ENCODE assay signal across 19 cellular contexts in the genomic region with DNA sequence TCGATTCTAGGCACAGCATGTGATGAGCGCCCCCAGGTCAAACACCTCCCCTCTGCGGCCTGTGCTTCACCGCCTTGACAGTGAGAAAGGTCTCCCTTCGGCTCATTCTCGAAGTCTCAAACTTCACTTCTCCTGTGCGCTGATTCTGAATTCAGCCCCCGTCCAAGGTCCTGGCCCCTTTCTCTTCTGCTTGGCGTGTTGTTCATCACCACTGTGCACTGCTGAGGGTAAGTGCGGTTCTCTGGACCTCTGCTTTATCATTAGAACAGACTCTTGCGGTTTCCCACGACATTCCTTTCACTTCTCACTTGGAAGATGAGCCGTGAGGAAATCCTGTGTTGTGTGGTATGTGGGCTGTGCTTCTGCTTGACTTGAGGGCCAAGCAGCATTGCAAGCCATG. TPM values are rescaled to one million over a fixed set of nuclear protein-coding genes. Genes with fewer than 3 reads are reported as not detected.
DNase-seq lines count a peak whose midpoint lies in the region; ATAC-seq and TF ChIP-seq lines count a peak whose summit lies in the region.
"Had no signal": no experiment of that assay in that cellular context is flagged by ENCODE, and none has a peak within 500 bp of the region (broad histone marks: within the 10 kb centered on the region; RNA-seq: fewer than 3 reads in every experiment).

No MANE protein-coding gene starts in this region.

- intact Hi-C loops in colonic mucosa (cut with DNase I), result no loop called here

- H3K27me3 ChIP-seq in SK-N-SH (ENCODE audit: insufficient read depth) (no peaks in the 10 kb centered on the region; the same call in 1 of the 2 replicates), colonic mucosa (no peaks in the 10 kb centered on the region)
- H3K27me3 ChIP-seq: breast epithelium had no signal

- CTCF ChIA-PET in SK-N-SH (lab: Yijun Ruan, JAX), result no interaction called here

- H3K9me2 ChIP-seq in SK-N-SH, result no peaks in the 10 kb centered on the region

- no peak overlapping the region for H3K27ac ChIP-seq in SK-N-SH (ENCODE audit: low read depth in 2 of 2, low read length in 1 of 2)
- H3K27ac ChIP-seq in colonic mucosa, result no peak overlapping the region
- H3K27ac ChIP-seq: breast epithelium, lower lobe of right lung, thoracic aorta had no signal

- peak; percentile 42 for DNase-seq in AG08396 (ENCODE audit: low spot score)
- DNase-seq in SK-N-SH, result no peak
- DNase-seq in fibroblast of peridontal ligament (ENCODE audit: extremely low read depth), result peak; percentile 33
- no peak for DNase-seq in GM10266 (ENCODE audit: extremely low spot score)
- DNase-seq in NCI-H2196 (lab: John Stamatoyannopoulos, UW; ENCODE audit: unreplicated experiment), result no peak
- DNase-seq in colonic mucosa, result no peak
- DNase-seq: ACHN; activated CD8-positive, alpha-beta memory T cell treated with anti-CD3 and anti-CD28 coated beads, Interleukin-2, amount 50 U/mL, for 48 hours; activated naive CD4-positive, alpha-beta T cell treated with anti-CD3 and anti-CD28 coated beads, Interleukin-2, amount 10 ng/mL, durations not matched to agents 7 days and 5 days; lower lobe of right lung; naive thymus-derived CD8-positive, alpha-beta T cell; NCI-H1417; NCI-H345; stimulated activated CD4-positive, alpha-beta T cell treated with anti-CD3 and anti-CD28 coated beads, Interleukin-2, amount 100 ng/mL, for 24 hours had no signal

- H3K9ac ChIP-seq in SK-N-SH, result no peak overlapping the region
- H3K9ac ChIP-seq in colonic mucosa (ENCODE audit: low read depth in 2 of 2, low read length in 2 of 2), result no peak overlapping the region

- POLR2A ChIA-PET in SK-N-SH (lab: Yijun Ruan, JAX), result interaction anchor here (0.7 kb wide), 1 partner anchor 11 kb away, joined by 4 read pairs; no protein-coding TSS in a partner anchor

- H3K4me2 ChIP-seq in SK-N-SH, result no peak overlapping the region

- H3K4me1 ChIP-seq in SK-N-SH (ENCODE audit: control insufficient read depth in 1 of 2, insufficient read depth in 2 of 2, low read depth in 1 of 2, low read length in 1 of 2), result no peaks in the 10 kb centered on the region
- H3K4me1 ChIP-seq in colonic mucosa, result no peaks in the 10 kb centered on the region
- H3K4me1 ChIP-seq: breast epithelium, lower lobe of right lung had no signal

- TF ChIP-seq RAD21 in Ishikawa (IDR thresholded peaks at IDR 0.05; ENCODE audit: low read depth) (no peak), SK-N-SH (IDR thresholded peaks at IDR 0.05; ENCODE audit: low read length) (no peak)

- TF ChIP-seq EP300 in Ishikawa (IDR thresholded peaks at IDR 0.05; ENCODE audit: borderline replicate concordance) (no peak), SK-N-SH (IDR thresholded peaks at IDR 0.05; ENCODE audit: borderline replicate concordance in 1 of 2, low read depth in 1 of 2, low read length in 1 of 2) (no peak)

- no peak overlapping the region for H2AFZ ChIP-seq in SK-N-SH (ENCODE audit: low read depth)

- ATAC-seq in GM19395 (IDR thresholded peaks at IDR 0.05; ENCODE audit: unreplicated experiment), result no peak
- ATAC-seq: naive thymus-derived CD8-positive, alpha-beta T cell had no signal

- H3K36me3 ChIP-seq in SK-N-SH (replicated peaks in 1 of 2; ENCODE audit: control insufficient read depth in 1 of 2, insufficient read depth in 2 of 2, low read length in 1 of 2) (no peaks in the 10 kb centered on the region), colonic mucosa (no peaks in the 10 kb centered on the region)
- H3K36me3 ChIP-seq: breast epithelium, lower lobe of right lung, thoracic aorta had no signal

- H4K20me1 ChIP-seq in SK-N-SH (ENCODE audit: insufficient read depth), result no peaks in the 10 kb centered on the region

- WGBS in SK-N-SH (ENCODE audit: low lambda C conversion rate), result 76% methylated on average over 13 of the region's 13 CpGs

- no peak overlapping the region for H3K4me3 ChIP-seq in SK-N-SH (ENCODE audit: low read depth in 2 of 2, low read length in 1 of 2)
- no peak overlapping the region for H3K4me3 ChIP-seq in colonic mucosa
- H3K4me3 ChIP-seq: breast epithelium, lower lobe of right lung, thoracic aorta had no signal

- H3K9me3 ChIP-seq in SK-N-SH (no peaks in the 10 kb centered on the region), colonic mucosa (no peaks in the 10 kb centered on the region)
- H3K9me3 ChIP-seq: breast epithelium, lower lobe of right lung, thoracic aorta had no signal

- no peaks in the 10 kb centered on the region for H3K79me2 ChIP-seq in SK-N-SH (ENCODE audit: insufficient read depth)

- no peaks in the 10 kb centered on the region for H3F3A ChIP-seq in SK-N-SH (replicated peaks; ENCODE audit: insufficient read depth)

- TF ChIP-seq CTCF in SK-N-SH (IDR thresholded peaks at IDR 0.05), result no peak
- TF ChIP-seq CTCF in GM10266 (IDR thresholded peaks at IDR 0.05; ENCODE audit: control insufficient read depth, insufficient read depth, low read depth, missing control alignments), result no peak
- TF ChIP-seq CTCF in colonic mucosa (IDR thresholded peaks at IDR 0.05), result no peak

TF ChIP-seq in Ishikawa, 13 proteins besides CTCF, POLR2A, EP300 and RAD21:
- TF ChIP-seq, protein P1, sequence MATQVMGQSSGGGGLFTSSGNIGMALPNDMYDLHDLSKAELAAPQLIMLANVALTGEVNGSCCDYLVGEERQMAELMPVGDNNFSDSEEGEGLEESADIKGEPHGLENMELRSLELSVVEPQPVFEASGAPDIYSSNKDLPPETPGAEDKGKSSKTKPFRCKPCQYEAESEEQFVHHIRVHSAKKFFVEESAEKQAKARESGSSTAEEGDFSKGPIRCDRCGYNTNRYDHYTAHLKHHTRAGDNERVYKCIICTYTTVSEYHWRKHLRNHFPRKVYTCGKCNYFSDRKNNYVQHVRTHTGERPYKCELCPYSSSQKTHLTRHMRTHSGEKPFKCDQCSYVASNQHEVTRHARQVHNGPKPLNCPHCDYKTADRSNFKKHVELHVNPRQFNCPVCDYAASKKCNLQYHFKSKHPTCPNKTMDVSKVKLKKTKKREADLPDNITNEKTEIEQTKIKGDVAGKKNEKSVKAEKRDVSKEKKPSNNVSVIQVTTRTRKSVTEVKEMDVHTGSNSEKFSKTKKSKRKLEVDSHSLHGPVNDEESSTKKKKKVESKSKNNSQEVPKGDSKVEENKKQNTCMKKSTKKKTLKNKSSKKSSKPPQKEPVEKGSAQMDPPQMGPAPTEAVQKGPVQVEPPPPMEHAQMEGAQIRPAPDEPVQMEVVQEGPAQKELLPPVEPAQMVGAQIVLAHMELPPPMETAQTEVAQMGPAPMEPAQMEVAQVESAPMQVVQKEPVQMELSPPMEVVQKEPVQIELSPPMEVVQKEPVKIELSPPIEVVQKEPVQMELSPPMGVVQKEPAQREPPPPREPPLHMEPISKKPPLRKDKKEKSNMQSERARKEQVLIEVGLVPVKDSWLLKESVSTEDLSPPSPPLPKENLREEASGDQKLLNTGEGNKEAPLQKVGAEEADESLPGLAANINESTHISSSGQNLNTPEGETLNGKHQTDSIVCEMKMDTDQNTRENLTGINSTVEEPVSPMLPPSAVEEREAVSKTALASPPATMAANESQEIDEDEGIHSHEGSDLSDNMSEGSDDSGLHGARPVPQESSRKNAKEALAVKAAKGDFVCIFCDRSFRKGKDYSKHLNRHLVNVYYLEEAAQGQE (IDR thresholded peaks at IDR 0.05; ENCODE audit: low read depth), result peak; percentile 24; the same call in 1 of the 2 replicates
- no peak for TF ChIP-seq ZBTB7A (IDR thresholded peaks at IDR 0.05; ENCODE audit: low read depth)

TF ChIP-seq in SK-N-SH, 30 proteins besides CTCF, POLR2A, EP300 and RAD21 (continues in another document):
- TF ChIP-seq, protein P2, sequence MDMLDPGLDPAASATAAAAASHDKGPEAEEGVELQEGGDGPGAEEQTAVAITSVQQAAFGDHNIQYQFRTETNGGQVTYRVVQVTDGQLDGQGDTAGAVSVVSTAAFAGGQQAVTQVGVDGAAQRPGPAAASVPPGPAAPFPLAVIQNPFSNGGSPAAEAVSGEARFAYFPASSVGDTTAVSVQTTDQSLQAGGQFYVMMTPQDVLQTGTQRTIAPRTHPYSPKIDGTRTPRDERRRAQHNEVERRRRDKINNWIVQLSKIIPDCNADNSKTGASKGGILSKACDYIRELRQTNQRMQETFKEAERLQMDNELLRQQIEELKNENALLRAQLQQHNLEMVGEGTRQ (IDR thresholded peaks at IDR 0.05; ENCODE audit: borderline replicate concordance, low read depth, low read length), result no peak
- TF ChIP-seq TCF12 (IDR thresholded peaks at IDR 0.05), result no peak
- TF ChIP-seq, protein P3, sequence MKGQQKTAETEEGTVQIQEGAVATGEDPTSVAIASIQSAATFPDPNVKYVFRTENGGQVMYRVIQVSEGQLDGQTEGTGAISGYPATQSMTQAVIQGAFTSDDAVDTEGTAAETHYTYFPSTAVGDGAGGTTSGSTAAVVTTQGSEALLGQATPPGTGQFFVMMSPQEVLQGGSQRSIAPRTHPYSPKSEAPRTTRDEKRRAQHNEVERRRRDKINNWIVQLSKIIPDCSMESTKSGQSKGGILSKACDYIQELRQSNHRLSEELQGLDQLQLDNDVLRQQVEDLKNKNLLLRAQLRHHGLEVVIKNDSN (IDR thresholded peaks at IDR 0.05; ENCODE audit: borderline replicate concordance, low read depth), result no peak
- TF ChIP-seq, protein P4, sequence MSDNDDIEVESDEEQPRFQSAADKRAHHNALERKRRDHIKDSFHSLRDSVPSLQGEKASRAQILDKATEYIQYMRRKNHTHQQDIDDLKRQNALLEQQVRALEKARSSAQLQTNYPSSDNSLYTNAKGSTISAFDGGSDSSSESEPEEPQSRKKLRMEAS (IDR thresholded peaks at IDR 0.05; ENCODE audit: low read depth), result no peak

RNA-seq across cellular contexts. Expression of a gene that starts 11.9 kb away (rescaled TPM):
- not detected in 2 replicates for polyA plus RNA-seq in SK-N-SH (2012; rRNA removed)
- not detected in 2 replicates for polyA plus RNA-seq in SK-N-SH (2012; cell fraction: cytosol; rRNA removed)
- polyA plus RNA-seq in SK-N-SH (2012; cell fraction: nucleus; rRNA removed), result not detected in 2 replicates
- total RNA-seq in colonic mucosa, result not detected
- total RNA-seq: breast epithelium; frontal cortex; lower lobe of right lung; naive thymus-derived CD8-positive, alpha-beta T cell; thoracic aorta had no signal
- polyA plus RNA-seq: naive thymus-derived CD8-positive, alpha-beta T cell had no signal

RNA-seq across cellular contexts. Expression of a gene that starts 12.0 kb away (rescaled TPM):
- 11.3 and 13.1 TPM in 2 replicates for polyA plus RNA-seq in SK-N-SH (2012; rRNA removed)
- 7.8 and 9.4 TPM in 2 replicates for polyA plus RNA-seq in SK-N-SH (2012; cell fraction: cytosol; rRNA removed)
- polyA plus RNA-seq in SK-N-SH (2012; cell fraction: nucleus; rRNA removed), result 35.2 and 36.2 TPM in 2 replicates
- total RNA-seq in colonic mucosa, result 10 to 100 TPM; 51.0 to 55.5 TPM

Comparison
In these comparisons a context has a peak if more than half of its experiments do, and no peak if none do; other contexts are left out.
1. DNase-seq: peak in AG08396 (single experiment) and fibroblast of peridontal ligament (single experiment); none in SK-N-SH (single experiment), GM10266 (single experiment), NCI-H2196 (single experiment) and colonic mucosa (single experiment).